Comparison of ENCODE assay signal across 8 cellular contexts in genomic region chr6:26103770-26104456, GRCh38.
DNase-seq lines count a peak whose midpoint lies in the region; ATAC-seq and TF ChIP-seq lines count a peak whose summit lies in the region.

No MANE protein-coding gene starts in this region.

- peaks cover 12% of the 10 kb centered on the region for H3K9me3 Mint-ChIP-seq in nephron

- peak overlapping the region; percentile 84 to 98 (median 95) for H3K27ac Mint-ChIP-seq in nephron

- peak overlapping the region; percentile 61 for H3K4me3 ChIP-seq in fibroblast of pulmonary artery (replicated peaks; ENCODE audit: low read depth, low read length)

- POLR2A ChIA-PET in RWPE1 (lab: Yijun Ruan, JAX; ENCODE audit: low non-redundant PET), result interaction anchor here (0.6 to 1.7 kb wide), 8 partner anchors 20 to 554 kb away, joined by 3 to 22 read pairs (median 6); a partner anchor contains a TSS

- peak overlapping the region; percentile 93 for H3K27ac ChIP-seq in KOPT-K1 (ENCODE audit: low read depth, low read length, poor library complexity, severe bottlenecking)
- peak overlapping the region; percentile 89 for H3K27ac ChIP-seq in RWPE1

- no peaks in the 10 kb centered on the region for H3K36me3 Mint-ChIP-seq in nephron (ENCODE audit: low read depth)

- CTCF ChIA-PET in RWPE1 (lab: Yijun Ruan, JAX), result interaction anchor here (0.7 to 1.3 kb wide), 2 partner anchors 38 to 112 kb away, joined by 3 read pairs; no protein-coding TSS in a partner anchor

- no peaks in the 10 kb centered on the region for H3K36me3 ChIP-seq in KOPT-K1 (ENCODE audit: insufficient read depth, low read length)

- peak overlapping the region; percentile 85 to 90 (median 87) for H3K4me3 Mint-ChIP-seq in nephron

- H3K4me1 Mint-ChIP-seq in nephron, result peaks cover 16% of the 10 kb centered on the region

- ATAC-seq in GM21723 (IDR thresholded peaks at IDR 0.05; ENCODE audit: unreplicated experiment), result peak; percentile 88
- ATAC-seq in stimulated activated naive CD8-positive, alpha-beta T cell treated with anti-CD3 and anti-CD28 coated beads, Interleukin-15, Interleukin-2, amounts not matched to agents 100 U/mL and 50 U/mL, for 24 hours, result peak; percentile 91

- no peaks in the 10 kb centered on the region for H3K27me3 Mint-ChIP-seq in nephron (ENCODE audit: low read depth)

- H3K9me3 ChIP-seq in KOPT-K1 (ENCODE audit: insufficient read depth, low read length, poor library complexity, severe bottlenecking), result peaks cover 17% of the 10 kb centered on the region

- DNase-seq in DMS53 treated with DMSO at 0.1 percent for 48 hours (lab: John Stamatoyannopoulos, UW; ENCODE audit: unreplicated experiment) (peak; percentile 93), RWPE1 (ENCODE audit: low spot score) (peak; percentile 80), fibroblast of pulmonary artery (ENCODE audit: low read depth) (peak; percentile 96)
- peak; percentile 72 for DNase-seq in activated T-helper 9 cell treated with anti-CD3 and anti-CD28 coated beads, Interleukin-2, amount 50 U/mL, for 16 hours (ENCODE audit: low read depth)
- DNase-seq in stimulated activated naive CD8-positive, alpha-beta T cell treated with anti-CD3 and anti-CD28 coated beads, Interleukin-15, Interleukin-2, amounts not matched to agents 100 U/mL and 50 U/mL, for 24 hours, result peak; percentile 89

- TF ChIP-seq CTCF in RWPE1 (conservative IDR thresholded peaks at IDR 0.05; ENCODE audit: low read depth) (0 out of 2 replicates have a peak, but pooled peaks have one; percentile 24), fibroblast of pulmonary artery (IDR thresholded peaks at IDR 0.05; ENCODE audit: low read length, missing control alignments) (peak; percentile 51), nephron (IDR thresholded peaks at IDR 0.05; ENCODE audit: unreplicated experiment in 3 of 3) (peak; percentile 39 to 61 (median 44))

Comparison
In these comparisons a context has a peak if more than half of its experiments do, and no peak if none do; other contexts are left out.
1. Peak in every context shown above with its lines: DNase-seq, ATAC-seq, H3K4me3 ChIP-seq and H3K27ac ChIP-seq.